In genomic region chr5:100553209-100553608, GRCh38 we compare ENCODE assay signal across 22 cellular contexts.
"Had no signal": no experiment of that assay in that cellular context is flagged by ENCODE, and none has a peak within 500 bp of the region (broad histone marks: within the 10 kb centered on the region; RNA-seq: fewer than 3 reads in every experiment).

No MANE protein-coding gene starts in this region.

- H3K27me3 ChIP-seq: ascending aorta, breast epithelium, neural progenitor cell, right atrium auricular region, suprapubic skin, vagina had no signal

- H3K36me3 ChIP-seq: ascending aorta, breast epithelium, neural progenitor cell, right atrium auricular region, suprapubic skin, vagina had no signal

- H3K9me3 ChIP-seq: ascending aorta, breast epithelium, right atrium auricular region, suprapubic skin, vagina had no signal

- H3K9ac ChIP-seq: neural progenitor cell had no signal

- H3K4me1 ChIP-seq: ascending aorta, breast epithelium, neural progenitor cell, right atrium auricular region had no signal

- ATAC-seq: activated CD8-positive, alpha-beta T cell treated with anti-CD3 and anti-CD28 coated beads, Interleukin-2, amount 10 ng/mL, durations not matched to agents 7 days and 5 days; left cardiac atrium; naive thymus-derived CD4-positive, alpha-beta T cell; stimulated activated naive CD8-positive, alpha-beta T cell treated with anti-CD3 and anti-CD28 coated beads, Interleukin-15, amount 100 ng/mL, for 72 hours had no signal

- DNase-seq: activated CD4-positive, alpha-beta T cell treated with anti-CD3 and anti-CD28 coated beads, Interleukin-2, amount 10 ng/mL, durations not matched to agents 7 days and 5 days; activated CD4-positive, CD25-positive, alpha-beta regulatory T cell; activated CD8-positive, alpha-beta T cell treated with anti-CD3 and anti-CD28 coated beads, Interleukin-2, amount 10 ng/mL, durations not matched to agents 7 days and 5 days; activated naive CD4-positive, alpha-beta T cell treated with Interleukin-2 at 50 U/mL for 16 hours; activated T-cell treated with anti-CD3 and anti-CD28 coated beads, Interleukin-2, amount 50 U/mL, for 24 hours; foreskin melanocyte; glutamatergic neuron; hippocampal formation; left cardiac atrium; mesendoderm; naive thymus-derived CD4-positive, alpha-beta T cell; stimulated activated CD4-positive, alpha-beta T cell treated with anti-CD3 and anti-CD28 coated beads, Interleukin-2, amount 100 ng/mL, for 24 hours; stimulated activated naive CD8-positive, alpha-beta T cell treated with anti-CD3 and anti-CD28 coated beads, Interleukin-15, amount 100 ng/mL, for 72 hours; T1000; trophoblast cell had no signal

- H3K4me3 ChIP-seq: ascending aorta, breast epithelium, coronary artery, neural progenitor cell, right atrium auricular region, suprapubic skin, vagina had no signal
